In genomic region chr15:64122444-64122843, GRCh38 we compare ENCODE assay signal across 17 cellular contexts.
"Had no signal": no experiment of that assay in that cellular context is flagged by ENCODE, and none has a peak within 500 bp of the region (broad histone marks: within the 10 kb centered on the region; RNA-seq: fewer than 3 reads in every experiment).

No MANE protein-coding gene starts in this region.

- H3K27me3 ChIP-seq: esophagus squamous epithelium, gastroesophageal sphincter, right atrium auricular region, sigmoid colon, stomach, tibial artery had no signal

- H3K27ac ChIP-seq: esophagus squamous epithelium, gastroesophageal sphincter, right atrium auricular region, skin epidermis, stomach, tibial artery had no signal

- DNase-seq: central memory CD4-positive, alpha-beta T cell; esophagus squamous epithelium; foreskin fibroblast; glutamatergic neuron; immature natural killer cell; left cardiac atrium; left ventricle myocardium superior; mesendoderm; mucosa of descending colon; naive thymus-derived CD8-positive, alpha-beta T cell; sigmoid colon; stimulated activated naive CD4-positive, alpha-beta T cell; stomach; tibial artery had no signal

- H3K4me3 ChIP-seq: esophagus squamous epithelium, gastroesophageal sphincter, mucosa of descending colon, right atrium auricular region, sigmoid colon, skin epidermis, stomach, tibial artery had no signal

- H3K9me3 ChIP-seq: esophagus squamous epithelium, gastroesophageal sphincter, mucosa of descending colon, right atrium auricular region, sigmoid colon, stomach, tibial artery had no signal

- H3K4me1 ChIP-seq: esophagus squamous epithelium, gastroesophageal sphincter, sigmoid colon, tibial artery had no signal

- ATAC-seq: mucosa of descending colon; naive thymus-derived CD8-positive, alpha-beta T cell had no signal
